21 cellular contexts compared by ENCODE assay signal in the genomic region with DNA sequence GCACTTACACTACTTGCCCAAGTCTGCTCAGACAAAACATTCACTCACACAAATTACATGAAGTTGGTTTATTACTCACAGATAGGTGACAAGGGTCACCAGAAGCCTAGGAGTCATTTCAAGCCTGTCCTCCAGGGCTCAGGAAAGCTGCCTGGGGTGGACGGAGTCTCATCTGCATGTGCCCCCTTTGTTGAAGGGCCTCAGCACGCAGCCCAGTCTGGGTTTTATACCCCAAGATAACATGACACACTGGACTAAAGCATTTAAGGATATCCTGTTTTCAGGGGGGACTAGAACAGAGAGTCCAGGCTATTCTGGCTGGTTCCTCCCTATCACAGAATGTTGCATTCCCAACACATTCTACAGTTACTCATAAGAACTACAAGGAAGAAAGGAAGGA.
"Had no signal": no experiment of that assay in that cellular context is flagged by ENCODE, and none has a peak within 500 bp of the region (broad histone marks: within the 10 kb centered on the region; RNA-seq: fewer than 3 reads in every experiment).

No MANE protein-coding gene starts in this region.

- H3K4me1 ChIP-seq: suprapubic skin, thyroid gland, uterus had no signal

- H3K9me3 ChIP-seq: suprapubic skin, thyroid gland, upper lobe of left lung, uterus had no signal

- H3K27ac Mint-ChIP-seq: effector memory CD8-positive, alpha-beta T cell; memory B cell; nephron; stimulated activated effector memory CD8-positive, alpha-beta T cell treated with anti-CD3 and anti-CD28 coated beads, Interleukin-12 subunit alpha, Interleukin-12 subunit beta, amount 100 ng/mL, for 72 hours had no signal

- H3K27ac ChIP-seq: lower lobe of right lung, suprapubic skin, thyroid gland, upper lobe of left lung, uterus had no signal

- H3K27me3 ChIP-seq: suprapubic skin, thyroid gland, upper lobe of left lung, uterus had no signal

- H3K4me3 Mint-ChIP-seq: central memory CD8-positive, alpha-beta T cell; effector memory CD8-positive, alpha-beta T cell; memory B cell; nephron; stimulated activated effector memory CD8-positive, alpha-beta T cell treated with anti-CD3 and anti-CD28 coated beads, Interleukin-12 subunit alpha, Interleukin-12 subunit beta, amount 100 ng/mL, for 72 hours had no signal

- H3K36me3 ChIP-seq: lower lobe of right lung, suprapubic skin, thyroid gland, upper lobe of left lung, uterus had no signal

- H3K4me1 Mint-ChIP-seq: central memory CD8-positive, alpha-beta T cell; nephron; stimulated activated effector memory CD8-positive, alpha-beta T cell treated with anti-CD3 and anti-CD28 coated beads, Interleukin-12 subunit alpha, Interleukin-12 subunit beta, amount 100 ng/mL, for 72 hours had no signal

- H3K4me3 ChIP-seq: lower lobe of right lung, suprapubic skin, thyroid gland, upper lobe of left lung, uterus had no signal

- DNase-seq: effector memory CD8-positive, alpha-beta T cell; erythroblast; foreskin melanocyte; head of caudate nucleus; hypothalamus; islet precursor cell; lower lobe of right lung; midbrain; right cardiac atrium; stimulated activated CD4-positive, alpha-beta T cell treated with anti-CD3 and anti-CD28 coated beads, Interleukin-4, amount 100 ng/mL, for 1 hour; stimulated activated CD8-positive, alpha-beta memory T cell treated with anti-CD3 and anti-CD28 coated beads, Interleukin-4, amount 100 ng/mL, for 48 hours; stimulated activated naive CD8-positive, alpha-beta T cell treated with anti-CD3 and anti-CD28 coated beads, Interleukin-15, Interleukin-2, amounts not matched to agents 100 U/mL and 50 U/mL, for 24 hours; thyroid gland; upper lobe of left lung; uterus had no signal

- H3K9me3 Mint-ChIP-seq: central memory CD8-positive, alpha-beta T cell; stimulated activated effector memory CD8-positive, alpha-beta T cell treated with anti-CD3 and anti-CD28 coated beads, Interleukin-12 subunit alpha, Interleukin-12 subunit beta, amount 100 ng/mL, for 72 hours had no signal

- ATAC-seq: effector memory CD8-positive, alpha-beta T cell; left lobe of liver; lower lobe of right lung; right cardiac atrium; stimulated activated effector memory CD8-positive, alpha-beta T cell treated with anti-CD3 and anti-CD28 coated beads, Interleukin-12 subunit alpha, Interleukin-12 subunit beta, amount 100 ng/mL, for 72 hours; stimulated activated naive CD8-positive, alpha-beta T cell treated with anti-CD3 and anti-CD28 coated beads, Interleukin-15, Interleukin-2, amounts not matched to agents 100 U/mL and 50 U/mL, for 24 hours had no signal

- H3K36me3 Mint-ChIP-seq: stimulated activated effector memory CD8-positive, alpha-beta T cell treated with anti-CD3 and anti-CD28 coated beads, Interleukin-12 subunit alpha, Interleukin-12 subunit beta, amount 100 ng/mL, for 72 hours had no signal
